Comparison of ENCODE assay signal across 2 cellular contexts in the genomic region with DNA sequence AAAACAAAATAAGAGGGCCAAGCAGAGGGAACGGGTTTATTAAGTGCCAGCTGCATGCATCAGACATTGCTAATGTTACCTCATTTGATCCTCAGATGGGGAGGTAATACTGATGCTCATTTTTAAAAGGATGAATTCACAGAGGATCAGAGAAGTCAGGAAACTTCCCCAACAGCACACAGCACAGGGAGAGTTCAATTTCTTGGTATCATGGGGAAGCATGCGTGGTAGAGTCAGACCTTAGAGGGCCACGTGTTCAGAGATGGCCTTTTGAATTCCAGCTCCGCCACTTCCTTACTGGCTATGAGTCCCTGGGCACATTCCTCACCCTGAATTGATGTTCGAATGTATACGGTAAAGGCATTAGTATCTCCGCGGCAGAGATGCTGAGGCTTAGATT.
TF ChIP-seq lines count a peak whose summit lies in the region.

No MANE protein-coding gene starts in this region.

TF ChIP-seq in HepG2, 621 proteins besides CTCF, POLR2A, EP300 and RAD21:
- TF ChIP-seq, protein P1, sequence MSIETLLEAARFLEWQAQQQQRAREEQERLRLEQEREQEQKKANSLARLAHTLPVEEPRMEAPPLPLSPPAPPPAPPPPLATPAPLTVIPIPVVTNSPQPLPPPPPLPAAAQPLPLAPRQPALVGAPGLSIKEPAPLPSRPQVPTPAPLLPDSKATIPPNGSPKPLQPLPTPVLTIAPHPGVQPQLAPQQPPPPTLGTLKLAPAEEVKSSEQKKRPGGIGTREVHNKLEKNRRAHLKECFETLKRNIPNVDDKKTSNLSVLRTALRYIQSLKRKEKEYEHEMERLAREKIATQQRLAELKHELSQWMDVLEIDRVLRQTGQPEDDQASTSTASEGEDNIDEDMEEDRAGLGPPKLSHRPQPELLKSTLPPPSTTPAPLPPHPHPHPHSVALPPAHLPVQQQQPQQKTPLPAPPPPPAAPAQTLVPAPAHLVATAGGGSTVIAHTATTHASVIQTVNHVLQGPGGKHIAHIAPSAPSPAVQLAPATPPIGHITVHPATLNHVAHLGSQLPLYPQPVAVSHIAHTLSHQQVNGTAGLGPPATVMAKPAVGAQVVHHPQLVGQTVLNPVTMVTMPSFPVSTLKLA (IDR thresholded peaks at IDR 0.05): peak; percentile 69; the same call in 1 of the 2 replicates
- no peak for TF ChIP-seq CENPX (CRISPR knock-in tag; IDR thresholded peaks at IDR 0.05)

TF ChIP-seq in WTC11, 78 proteins besides CTCF, POLR2A, EP300 and RAD21 (continued from another document):
- TF ChIP-seq, protein P2, sequence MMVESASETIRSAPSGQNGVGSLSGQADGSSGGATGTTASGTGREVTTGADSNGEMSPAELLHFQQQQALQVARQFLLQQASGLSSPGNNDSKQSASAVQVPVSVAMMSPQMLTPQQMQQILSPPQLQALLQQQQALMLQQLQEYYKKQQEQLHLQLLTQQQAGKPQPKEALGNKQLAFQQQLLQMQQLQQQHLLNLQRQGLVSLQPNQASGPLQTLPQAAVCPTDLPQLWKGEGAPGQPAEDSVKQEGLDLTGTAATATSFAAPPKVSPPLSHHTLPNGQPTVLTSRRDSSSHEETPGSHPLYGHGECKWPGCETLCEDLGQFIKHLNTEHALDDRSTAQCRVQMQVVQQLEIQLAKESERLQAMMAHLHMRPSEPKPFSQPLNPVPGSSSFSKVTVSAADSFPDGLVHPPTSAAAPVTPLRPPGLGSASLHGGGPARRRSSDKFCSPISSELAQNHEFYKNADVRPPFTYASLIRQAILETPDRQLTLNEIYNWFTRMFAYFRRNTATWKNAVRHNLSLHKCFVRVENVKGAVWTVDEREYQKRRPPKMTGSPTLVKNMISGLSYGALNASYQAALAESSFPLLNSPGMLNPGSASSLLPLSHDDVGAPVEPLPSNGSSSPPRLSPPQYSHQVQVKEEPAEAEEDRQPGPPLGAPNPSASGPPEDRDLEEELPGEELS (CRISPR knock-in tag; IDR thresholded peaks at IDR 0.05): no peak
- TF ChIP-seq, protein P3, sequence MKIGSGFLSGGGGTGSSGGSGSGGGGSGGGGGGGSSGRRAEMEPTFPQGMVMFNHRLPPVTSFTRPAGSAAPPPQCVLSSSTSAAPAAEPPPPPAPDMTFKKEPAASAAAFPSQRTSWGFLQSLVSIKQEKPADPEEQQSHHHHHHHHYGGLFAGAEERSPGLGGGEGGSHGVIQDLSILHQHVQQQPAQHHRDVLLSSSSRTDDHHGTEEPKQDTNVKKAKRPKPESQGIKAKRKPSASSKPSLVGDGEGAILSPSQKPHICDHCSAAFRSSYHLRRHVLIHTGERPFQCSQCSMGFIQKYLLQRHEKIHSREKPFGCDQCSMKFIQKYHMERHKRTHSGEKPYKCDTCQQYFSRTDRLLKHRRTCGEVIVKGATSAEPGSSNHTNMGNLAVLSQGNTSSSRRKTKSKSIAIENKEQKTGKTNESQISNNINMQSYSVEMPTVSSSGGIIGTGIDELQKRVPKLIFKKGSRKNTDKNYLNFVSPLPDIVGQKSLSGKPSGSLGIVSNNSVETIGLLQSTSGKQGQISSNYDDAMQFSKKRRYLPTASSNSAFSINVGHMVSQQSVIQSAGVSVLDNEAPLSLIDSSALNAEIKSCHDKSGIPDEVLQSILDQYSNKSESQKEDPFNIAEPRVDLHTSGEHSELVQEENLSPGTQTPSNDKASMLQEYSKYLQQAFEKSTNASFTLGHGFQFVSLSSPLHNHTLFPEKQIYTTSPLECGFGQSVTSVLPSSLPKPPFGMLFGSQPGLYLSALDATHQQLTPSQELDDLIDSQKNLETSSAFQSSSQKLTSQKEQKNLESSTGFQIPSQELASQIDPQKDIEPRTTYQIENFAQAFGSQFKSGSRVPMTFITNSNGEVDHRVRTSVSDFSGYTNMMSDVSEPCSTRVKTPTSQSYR (CRISPR knock-in tag; IDR thresholded peaks at IDR 0.05): no peak
- TF ChIP-seq NR3C1 (CRISPR knock-in tag; conservative IDR thresholded peaks at IDR 0.05; ENCODE audit: low read depth) (no peak), SOX15 (CRISPR knock-in tag; IDR thresholded peaks at IDR 0.05) (no peak), EMX1 (CRISPR knock-in tag; IDR thresholded peaks at IDR 0.05) (no peak), ZNF121 (CRISPR knock-in tag; IDR thresholded peaks at IDR 0.05) (no peak), IRF2 (CRISPR knock-in tag; IDR thresholded peaks at IDR 0.05; ENCODE audit: borderline replicate concordance, low read depth) (no peak)
- TF ChIP-seq, protein P4, sequence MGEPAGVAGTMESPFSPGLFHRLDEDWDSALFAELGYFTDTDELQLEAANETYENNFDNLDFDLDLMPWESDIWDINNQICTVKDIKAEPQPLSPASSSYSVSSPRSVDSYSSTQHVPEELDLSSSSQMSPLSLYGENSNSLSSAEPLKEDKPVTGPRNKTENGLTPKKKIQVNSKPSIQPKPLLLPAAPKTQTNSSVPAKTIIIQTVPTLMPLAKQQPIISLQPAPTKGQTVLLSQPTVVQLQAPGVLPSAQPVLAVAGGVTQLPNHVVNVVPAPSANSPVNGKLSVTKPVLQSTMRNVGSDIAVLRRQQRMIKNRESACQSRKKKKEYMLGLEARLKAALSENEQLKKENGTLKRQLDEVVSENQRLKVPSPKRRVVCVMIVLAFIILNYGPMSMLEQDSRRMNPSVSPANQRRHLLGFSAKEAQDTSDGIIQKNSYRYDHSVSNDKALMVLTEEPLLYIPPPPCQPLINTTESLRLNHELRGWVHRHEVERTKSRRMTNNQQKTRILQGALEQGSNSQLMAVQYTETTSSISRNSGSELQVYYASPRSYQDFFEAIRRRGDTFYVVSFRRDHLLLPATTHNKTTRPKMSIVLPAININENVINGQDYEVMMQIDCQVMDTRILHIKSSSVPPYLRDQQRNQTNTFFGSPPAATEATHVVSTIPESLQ (CRISPR knock-in tag; IDR thresholded peaks at IDR 0.05): no peak
- TF ChIP-seq, protein P5, sequence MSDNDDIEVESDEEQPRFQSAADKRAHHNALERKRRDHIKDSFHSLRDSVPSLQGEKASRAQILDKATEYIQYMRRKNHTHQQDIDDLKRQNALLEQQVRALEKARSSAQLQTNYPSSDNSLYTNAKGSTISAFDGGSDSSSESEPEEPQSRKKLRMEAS (CRISPR knock-in tag; IDR thresholded peaks at IDR 0.05): no peak
- TF ChIP-seq, protein P6, sequence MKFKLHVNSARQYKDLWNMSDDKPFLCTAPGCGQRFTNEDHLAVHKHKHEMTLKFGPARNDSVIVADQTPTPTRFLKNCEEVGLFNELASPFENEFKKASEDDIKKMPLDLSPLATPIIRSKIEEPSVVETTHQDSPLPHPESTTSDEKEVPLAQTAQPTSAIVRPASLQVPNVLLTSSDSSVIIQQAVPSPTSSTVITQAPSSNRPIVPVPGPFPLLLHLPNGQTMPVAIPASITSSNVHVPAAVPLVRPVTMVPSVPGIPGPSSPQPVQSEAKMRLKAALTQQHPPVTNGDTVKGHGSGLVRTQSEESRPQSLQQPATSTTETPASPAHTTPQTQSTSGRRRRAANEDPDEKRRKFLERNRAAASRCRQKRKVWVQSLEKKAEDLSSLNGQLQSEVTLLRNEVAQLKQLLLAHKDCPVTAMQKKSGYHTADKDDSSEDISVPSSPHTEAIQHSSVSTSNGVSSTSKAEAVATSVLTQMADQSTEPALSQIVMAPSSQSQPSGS (CRISPR knock-in tag; IDR thresholded peaks at IDR 0.05; ENCODE audit: borderline replicate concordance, low read depth): no peak
